ENCODE assay signal across 16 cellular contexts in genomic region chr13:94956407-94957110, GRCh38.
DNase-seq lines count a peak whose midpoint lies in the region; ATAC-seq lines count a peak whose summit lies in the region.
"Had no signal": no experiment of that assay in that cellular context is flagged by ENCODE, and none has a peak within 500 bp of the region (broad histone marks: within the 10 kb centered on the region; RNA-seq: fewer than 3 reads in every experiment).

No MANE protein-coding gene starts in this region.

- ATAC-seq in GM21447 (IDR thresholded peaks at IDR 0.05; ENCODE audit: unreplicated experiment) (no peak), HG03439 (IDR thresholded peaks at IDR 0.05; ENCODE audit: unreplicated experiment) (no peak)

- no peaks in the 10 kb centered on the region for H3K27me3 ChIP-seq in HUES48 (ENCODE audit: control insufficient read depth, insufficient read depth, low read length)
- no peaks in the 10 kb centered on the region for H3K27me3 ChIP-seq in layer of hippocampus (ENCODE audit: control insufficient read depth, insufficient read depth, low read length)

- H3K27ac ChIP-seq in HUES48 (ENCODE audit: low read depth, low read length) (peak overlapping the region; percentile 3), caudate nucleus (ENCODE audit: low read depth, low read length) (peak overlapping the region; percentile 81), layer of hippocampus (ENCODE audit: low read depth, low read length) (peak overlapping the region; percentile 78)
- H3K27ac ChIP-seq: PC-9 had no signal

- H3K4me3 ChIP-seq in HUES48 (ENCODE audit: low read depth, low read length) = no peak overlapping the region
- H3K4me3 ChIP-seq: HAP-1, PC-9 had no signal

- H3K36me3 ChIP-seq in HUES48 (ENCODE audit: control insufficient read depth, insufficient read depth, low read length) = no peaks in the 10 kb centered on the region
- H3K36me3 ChIP-seq: HAP-1 had no signal

- DNase-seq in caudate nucleus (lab: John Stamatoyannopoulos, UW) = peak in 51 of 61 donors; percentile 5 to 86 (median 46)
- DNase-seq in putamen (ENCODE audit: low spot score) = peak; percentile 49
- no peak for DNase-seq in amniotic stem cell (lab: John Stamatoyannopoulos, UW)
- DNase-seq in effector CD4-positive, alpha-beta T cell = no peak
- DNase-seq: COR-L47, DMS153, NCI-H1417 treated with DMSO at 0.1 percent for 48 hours, NCI-H1930, NCI-H510A, NCI-H82, PC-9 had no signal

- H3K9ac ChIP-seq in HUES48 (ENCODE audit: low read depth, low read length) = no peak overlapping the region

- H3K4me1 ChIP-seq in HUES48 (ENCODE audit: control insufficient read depth, insufficient read depth, low read length) = peaks cover 5% of the 10 kb centered on the region; the same call in 1 of the 2 replicates
- H3K4me1 ChIP-seq: HAP-1 had no signal

- H3K9me3 ChIP-seq in HUES48 (ENCODE audit: control insufficient read depth, insufficient read depth, low read length) = no peaks in the 10 kb centered on the region
- H3K9me3 ChIP-seq: HAP-1 had no signal

Comparison
In these comparisons a context has a peak if more than half of its experiments do, and no peak if none do; other contexts are left out.
1. H3K27ac ChIP-seq: peak in every context shown above with its lines; median percentile 81 in caudate nucleus; 78 in layer of hippocampus; 3 in HUES48.
2. DNase-seq: peak in caudate nucleus (51 of 61) and putamen (single experiment); none in amniotic stem cell (single experiment) and effector CD4-positive, alpha-beta T cell (single experiment).